In genomic region chr7:31129067-31129466, GRCh38 we compare ENCODE assay signal across 16 cellular contexts.
DNase-seq lines count a peak whose midpoint lies in the region; ATAC-seq, FAIRE-seq and TF ChIP-seq lines count a peak whose summit lies in the region.
"Had no signal": no experiment of that assay in that cellular context is flagged by ENCODE, and none has a peak within 500 bp of the region (broad histone marks: within the 10 kb centered on the region; RNA-seq: fewer than 3 reads in every experiment).

No MANE protein-coding gene starts in this region.

- no peak for TF ChIP-seq CTCF in MCF 10A (IDR thresholded peaks at IDR 0.05; ENCODE audit: unreplicated experiment)
- TF ChIP-seq CTCF in mammary epithelial cell (conservative IDR thresholded peaks at IDR 0.05 in 1 of 2, IDR thresholded peaks at IDR 0.05 in 1 of 2; ENCODE audit: extremely low read depth in 1 of 2, insufficient read depth in 1 of 2, low read depth in 1 of 2, low read length in 2 of 2): peak in 1 of 2 donors; percentile 36
- peak in 2 of 3 experiments; percentile 11 to 20; a peak in 1 of 6 replicates for TF ChIP-seq CTCF in GM12878 (IDR thresholded peaks at IDR 0.05 in 2 of 3, conservative IDR thresholded peaks at IDR 0.05 in 1 of 3; ENCODE audit: control insufficient read depth in 2 of 3, extremely low read depth in 1 of 3, insufficient read depth in 1 of 3, low read depth in 3 of 3, low read length in 3 of 3)
- no peak for TF ChIP-seq CTCF in osteoblast (IDR thresholded peaks at IDR 0.05; ENCODE audit: extremely low read depth, low read depth, low read length)

- SMC1A ChIA-PET in GM12878 (lab: Charles Lee; ENCODE audit: uncharacterized antibody, unreplicated experiment): no interaction called here

- no peak for TF ChIP-seq EP300 in GM12878 (IDR thresholded peaks at IDR 0.05; ENCODE audit: borderline replicate concordance in 1 of 2, control insufficient read depth in 1 of 2, low read depth in 2 of 2, low read length in 2 of 2)

- in situ Hi-C loops in mammary epithelial cell (cut with MboI; ENCODE audit: low sequenced_read_pairs in 2 of 2): loop anchor here (5.0 to 25.0 kb wide), 2 partner anchors 327 to 508 kb away; no protein-coding TSS in a partner anchor
- in situ Hi-C loops in GM12878 (cut with MboI): no loop called here

- no peaks in the 10 kb centered on the region for H3K36me3 ChIP-seq in mammary epithelial cell (ENCODE audit: insufficient read depth, low read length)
- no peaks in the 10 kb centered on the region for H3K36me3 ChIP-seq in GM12878 (ENCODE audit: control insufficient read depth in 2 of 2, insufficient read depth in 2 of 2, low read length in 1 of 2)
- no peaks in the 10 kb centered on the region for H3K36me3 ChIP-seq in osteoblast (ENCODE audit: insufficient read depth, low read length)
- H3K36me3 ChIP-seq: esophagus squamous epithelium, lower lobe of right lung, SJSA1 had no signal

- TF ChIP-seq RAD21 in GM12878 (IDR thresholded peaks at IDR 0.05; ENCODE audit: insufficient read depth, low read depth, low read length): no peak

- H3K79me2 ChIP-seq in mammary epithelial cell (ENCODE audit: insufficient read depth, low read length) (no peaks in the 10 kb centered on the region), GM12878 (ENCODE audit: control insufficient read depth, insufficient read depth, low read length) (no peaks in the 10 kb centered on the region), osteoblast (ENCODE audit: insufficient read depth, low read length) (no peaks in the 10 kb centered on the region)

- RAD21 ChIA-PET in GM12878 (lab: Charles Lee; ENCODE audit: unreplicated experiment): interaction anchor here (1.2 kb wide), 1 partner anchor 146 kb away, joined by 4 read pairs; no protein-coding TSS in a partner anchor

- dilution Hi-C loops in mammary epithelial cell (cut with HindIII; ENCODE audit: low sequenced_read_pairs): loop anchor here (25.0 kb wide), 1 partner anchor 608 kb away; no protein-coding TSS in a partner anchor

- intact Hi-C loops in MCF 10A (cut with micrococcal nuclease) (no loop called here), mammary epithelial cell (cut with micrococcal nuclease) (no loop called here), GM12878 (cut with micrococcal nuclease; ENCODE audit: unreplicated experiment) (no loop called here)

- no peak overlapping the region for H3K4me3 ChIP-seq in mammary epithelial cell (replicated peaks in 1 of 3; ENCODE audit: insufficient read depth in 1 of 3, low read depth in 2 of 3, low read length in 3 of 3)
- no peak overlapping the region for H3K4me3 ChIP-seq in GM12878
- H3K4me3 ChIP-seq in osteoblast (ENCODE audit: insufficient read depth, low read length): no peak overlapping the region
- H3K4me3 ChIP-seq: esophagus squamous epithelium, lower lobe of right lung, SJSA1 had no signal

- BruUV-seq in MCF 10A (replicated peaks; lab: Mats Ljungman, UMichigan) (no TSS peak), mammary epithelial cell (replicated peaks; lab: Mats Ljungman, UMichigan) (no TSS peak), GM12878 (replicated peaks; lab: Mats Ljungman, UMichigan) (no TSS peak)

- no peak overlapping the region for H3K27ac Mint-ChIP-seq in MCF 10A (ENCODE audit: low read depth, unreplicated experiment)
- H3K27ac Mint-ChIP-seq: stimulated activated naive CD8-positive, alpha-beta T cell treated with anti-CD3 and anti-CD28 coated beads, Interleukin-15, amount 100 ng/mL, for 72 hours had no signal

- H3K9me3 ChIP-seq in mammary epithelial cell (replicated peaks; ENCODE audit: insufficient read depth, low read length) (no peaks in the 10 kb centered on the region), GM12878 (replicated peaks; ENCODE audit: control insufficient read depth, insufficient read depth, low read length) (no peaks in the 10 kb centered on the region), osteoblast (ENCODE audit: low read depth, low read length) (no peaks in the 10 kb centered on the region)
- H3K9me3 ChIP-seq: esophagus squamous epithelium, lower lobe of right lung, SJSA1 had no signal

- WGBS in mammary epithelial cell (ENCODE audit: low coverage, missing lambda C conversion rate): 47% methylated on average over 3 of the region's 3 CpGs
- 17% methylated on average over 3 of the region's 3 CpGs for WGBS in GM12878 (ENCODE audit: insufficient coverage, insufficient replicate concordance, low lambda C conversion rate, missing lambda C conversion rate)

- FAIRE-seq in GM12878 (lab: Jason Lieb, UNC) (no peak), urothelium cell line (lab: Jason Lieb, UNC) (peak; percentile 65)
- FAIRE-seq: colon had no signal

- no peaks in the 10 kb centered on the region for H3K36me3 Mint-ChIP-seq in MCF 10A (ENCODE audit: insufficient read depth, unreplicated experiment)

- no peaks in the 10 kb centered on the region for H3K9me3 Mint-ChIP-seq in MCF 10A (ENCODE audit: unreplicated experiment)
- H3K9me3 Mint-ChIP-seq: stimulated activated naive CD8-positive, alpha-beta T cell treated with anti-CD3 and anti-CD28 coated beads, Interleukin-15, amount 100 ng/mL, for 72 hours had no signal

- H3K27me3 ChIP-seq in mammary epithelial cell (ENCODE audit: insufficient read depth, low read length) (no peaks in the 10 kb centered on the region), GM12878 (replicated peaks in 1 of 2; ENCODE audit: control insufficient read depth in 2 of 2, insufficient read depth in 2 of 2, low read length in 1 of 2) (no peaks in the 10 kb centered on the region; a peak in 1 of 4 replicates), osteoblast (ENCODE audit: insufficient read depth, low read length) (peaks cover 5% of the 10 kb centered on the region)
- H3K27me3 ChIP-seq: SJSA1 had no signal

- CTCF ChIA-PET in MCF 10A (lab: Yijun Ruan, JAX) (interaction anchor here (0.6 to 19.7 kb wide), 11 partner anchors 7 to 1920 kb away, joined by 3 to 743 read pairs (median 4); no protein-coding TSS in a partner anchor), mammary epithelial cell (lab: Charles Lee; ENCODE audit: low non-redundant PET) (interaction anchor here (0.5 to 0.7 kb wide), 3 partner anchors 124 to 403 kb away, joined by 3 read pairs; no protein-coding TSS in a partner anchor), GM12878 (lab: Yijun Ruan, JAX) (interaction anchor here (0.6 to 1.8 kb wide), 7 partner anchors 9 to 431 kb away, joined by 3 to 11 read pairs (median 3); no protein-coding TSS in a partner anchor)

- no peak overlapping the region for H2AFZ ChIP-seq in mammary epithelial cell (ENCODE audit: low read depth, low read length)
- H2AFZ ChIP-seq in GM12878 (ENCODE audit: control insufficient read depth, low read depth, low read length): no peak overlapping the region
- H2AFZ ChIP-seq in osteoblast (ENCODE audit: low read length): no peak overlapping the region

- H3K27me3 Mint-ChIP-seq in MCF 10A (ENCODE audit: insufficient read depth, unreplicated experiment): peaks cover 40% of the 10 kb centered on the region

- H3K4me1 ChIP-seq in mammary epithelial cell (ENCODE audit: insufficient read depth, low read length) (no peaks in the 10 kb centered on the region), GM12878 (ENCODE audit: control insufficient read depth, insufficient read depth, low read length) (no peaks in the 10 kb centered on the region), osteoblast (ENCODE audit: insufficient read depth, low read length) (no peaks in the 10 kb centered on the region)
- H3K4me1 ChIP-seq: esophagus squamous epithelium, lower lobe of right lung, SJSA1 had no signal

- POLR2A ChIA-PET in MCF 10A (lab: Yijun Ruan, JAX) (no interaction called here), GM12878 (lab: Charles Lee) (no interaction called here)

- ATAC-seq in GM12878 (peak; percentile 47), GM21360 (IDR thresholded peaks at IDR 0.05; ENCODE audit: unreplicated experiment) (no peak)
- ATAC-seq: lower lobe of right lung had no signal

- H3K9ac ChIP-seq in mammary epithelial cell (ENCODE audit: insufficient read depth, low read length): no peak overlapping the region
- no peak overlapping the region for H3K9ac ChIP-seq in GM12878 (ENCODE audit: control insufficient read depth, insufficient read depth, low read length)

- H4K20me1 ChIP-seq in mammary epithelial cell (ENCODE audit: insufficient read depth, low read length) (no peaks in the 10 kb centered on the region), GM12878 (ENCODE audit: control insufficient read depth, insufficient read depth) (no peaks in the 10 kb centered on the region), osteoblast (ENCODE audit: insufficient read depth, low read length) (no peaks in the 10 kb centered on the region)

- H3K4me2 ChIP-seq in mammary epithelial cell (ENCODE audit: insufficient read depth, low read depth, low read length) (no peak overlapping the region), GM12878 (ENCODE audit: control insufficient read depth, insufficient read depth) (no peak overlapping the region), osteoblast (ENCODE audit: insufficient read depth, low read length) (no peak overlapping the region)

- H3K27ac ChIP-seq in mammary epithelial cell (ENCODE audit: insufficient read depth, low read depth, low read length): no peak overlapping the region
- no peak overlapping the region for H3K27ac ChIP-seq in GM12878 (ENCODE audit: control insufficient read depth, insufficient read depth)
- no peak overlapping the region for H3K27ac ChIP-seq in osteoblast (ENCODE audit: low read depth, low read length)
- H3K27ac ChIP-seq: esophagus squamous epithelium, lower lobe of right lung, SJSA1 had no signal

- no peak overlapping the region for H3K4me3 Mint-ChIP-seq in MCF 10A (ENCODE audit: unreplicated experiment)
- H3K4me3 Mint-ChIP-seq: stimulated activated naive CD8-positive, alpha-beta T cell treated with anti-CD3 and anti-CD28 coated beads, Interleukin-15, amount 100 ng/mL, for 72 hours had no signal

- no peaks in the 10 kb centered on the region for H3K4me1 Mint-ChIP-seq in MCF 10A (ENCODE audit: insufficient read depth, unreplicated experiment)
- H3K4me1 Mint-ChIP-seq: stimulated activated naive CD8-positive, alpha-beta T cell treated with anti-CD3 and anti-CD28 coated beads, Interleukin-15, amount 100 ng/mL, for 72 hours had no signal

- DNase-seq in MCF 10A (ENCODE audit: unreplicated experiment) (peak; percentile 21), mammary epithelial cell (no peak), NCI-H1092 (lab: John Stamatoyannopoulos, UW) (peak; percentile 10), GM12878 (ENCODE audit: low read depth, low spot score) (no peak), urothelium cell line (ENCODE audit: low spot score) (peak; percentile 42), osteoblast (ENCODE audit: insufficient read length, low spot score, missing footprints) (no peak), midbrain (lab: John Stamatoyannopoulos, UW) (no peak)
- DNase-seq: C1 segment of cervical spinal cord; esophagus squamous epithelium; hypothalamus; IMR-90; lower lobe of right lung; stimulated activated naive CD8-positive, alpha-beta T cell treated with anti-CD3 and anti-CD28 coated beads, Interleukin-15, amount 100 ng/mL, for 72 hours had no signal

- no peak for TF ChIP-seq POLR2A in GM12878 (IDR thresholded peaks at IDR 0.05; ENCODE audit: low read depth, low read length)

Comparison
In these comparisons a context has a peak if more than half of its experiments do, and no peak if none do; other contexts are left out.
1. DNase-seq: peak in MCF 10A (single experiment), NCI-H1092 (single experiment) and urothelium cell line (single experiment); none in mammary epithelial cell (single experiment), GM12878 (single experiment), osteoblast (single experiment) and midbrain (single experiment).
2. CTCF ChIP-seq: peak in GM12878 (2 of 3); none in MCF 10A (single experiment) and osteoblast (single experiment).